Comparison of ENCODE assay signal across 8 cellular contexts in the genomic region with DNA sequence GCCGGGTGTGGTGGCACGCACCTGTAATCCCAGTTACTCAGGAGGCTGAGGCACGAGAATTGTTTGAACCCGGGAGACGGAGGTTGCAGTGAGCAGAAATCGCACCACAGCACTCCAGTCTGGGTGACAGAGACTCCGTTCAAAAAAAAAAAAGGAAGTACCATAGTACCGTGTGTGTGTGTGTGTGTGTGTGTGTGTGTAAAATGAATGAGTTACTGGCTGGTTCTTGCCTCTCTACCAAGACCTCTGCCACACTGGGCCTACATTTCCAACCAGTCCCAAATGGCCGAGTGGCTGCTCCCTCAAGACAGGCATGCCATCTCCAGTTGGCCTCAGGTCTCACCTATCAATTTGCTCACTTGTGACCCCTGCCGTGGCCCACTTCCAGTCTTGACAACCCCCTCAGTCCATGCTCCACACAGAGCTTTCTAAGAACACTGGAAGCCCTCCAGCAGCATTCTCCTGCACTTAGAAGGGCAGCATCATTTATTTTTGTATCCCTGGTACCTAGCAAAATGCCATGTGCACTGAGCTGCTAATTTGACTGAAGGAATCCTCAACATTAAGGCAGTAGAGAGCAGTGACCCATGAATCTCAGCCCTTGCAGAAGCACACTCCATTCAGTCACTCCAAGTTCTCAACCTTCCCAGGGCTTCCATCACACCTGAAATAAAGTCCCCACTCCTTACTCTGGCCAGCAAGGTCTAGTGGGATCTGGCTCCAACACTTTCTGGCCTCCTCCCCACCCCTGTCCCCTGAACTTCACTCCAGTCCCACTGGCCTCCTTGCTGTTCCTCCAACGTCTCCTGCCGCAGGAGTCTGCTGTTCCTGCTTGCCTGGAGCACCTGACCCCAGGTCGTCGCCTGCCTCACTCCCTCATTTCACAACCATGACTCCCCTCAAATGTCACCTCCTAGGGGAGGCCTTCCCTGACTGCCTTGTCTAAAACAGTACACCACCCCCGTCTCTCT. TPM values are rescaled to one million over a fixed set of nuclear protein-coding genes. Genes with fewer than 3 reads are reported as not detected.
DNase-seq lines count a peak whose midpoint lies in the region; ATAC-seq and TF ChIP-seq lines count a peak whose summit lies in the region.

No MANE protein-coding gene starts in this region.

- CTCF ChIA-PET in Calu3 (lab: Charles Lee), result interaction anchor here (0.6 to 0.9 kb wide), 3 partner anchors 37 to 474 kb away, joined by 3 to 9 read pairs (median 4); no protein-coding TSS in a partner anchor

- WGBS in prostate gland, result 81% methylated on average over 15 of the region's 15 CpGs

- H3K36me3 ChIP-seq in OCI-LY1 (ENCODE audit: insufficient read depth, low read length), result peaks cover 35% of the 10 kb centered on the region; the same call in 1 of the 2 replicates
- H3K36me3 ChIP-seq in prostate gland, result peaks cover 0 to 6% of the 10 kb centered on the region in 2 donors

- peaks cover 85% of the 10 kb centered on the region for H3K4me1 Mint-ChIP-seq in Calu3 (ENCODE audit: low read depth, unreplicated experiment)

- no peak overlapping the region for H2AFZ ChIP-seq in OCI-LY1 (ENCODE audit: low read length)

- H3K4me1 ChIP-seq in OCI-LY1 (ENCODE audit: insufficient read depth, low read length, severe bottlenecking) (peaks cover 30% of the 10 kb centered on the region), prostate gland (replicated peaks) (peaks cover 42% of the 10 kb centered on the region)

- TF ChIP-seq CTCF in Calu3 (IDR thresholded peaks at IDR 0.05; ENCODE audit: unreplicated experiment) (no peak), OCI-LY1 (IDR thresholded peaks at IDR 0.05; ENCODE audit: low read length) (no peak), coronary artery (IDR thresholded peaks at IDR 0.05) (no peak), prostate gland (IDR thresholded peaks at IDR 0.05) (no peak)

- peaks cover 95% of the 10 kb centered on the region for H3K36me3 Mint-ChIP-seq in Calu3 (ENCODE audit: insufficient read depth, unreplicated experiment)

- H3K79me2 ChIP-seq in OCI-LY1 (ENCODE audit: insufficient read depth, low read length), result no peaks in the 10 kb centered on the region

- no peak for ATAC-seq in GM19397 (IDR thresholded peaks at IDR 0.05; ENCODE audit: unreplicated experiment)

- H3K9me3 Mint-ChIP-seq in Calu3 (ENCODE audit: low read depth, unreplicated experiment), result no peaks in the 10 kb centered on the region

- no peak overlapping the region for H3K4me2 ChIP-seq in OCI-LY1 (ENCODE audit: low read length)

- H3K9me3 ChIP-seq in OCI-LY1 (ENCODE audit: low read length) (no peaks in the 10 kb centered on the region), prostate gland (no peaks in the 10 kb centered on the region)

- H3K4me3 ChIP-seq in OCI-LY1 (ENCODE audit: low read depth, low read length, poor library complexity, severe bottlenecking), result no peak overlapping the region
- H3K4me3 ChIP-seq in coronary artery, result no peak overlapping the region
- H3K4me3 ChIP-seq in prostate gland, result no peak overlapping the region

- H3K9me2 ChIP-seq in OCI-LY1 (ENCODE audit: low read depth, low read length), result no peaks in the 10 kb centered on the region

- no TSS peak for BruUV-seq in Calu3 (replicated peaks; lab: Mats Ljungman, UMichigan)

- no peaks in the 10 kb centered on the region for H3F3A ChIP-seq in OCI-LY1 (ENCODE audit: insufficient read depth, low read length)

- no peaks in the 10 kb centered on the region for H3K27me3 ChIP-seq in OCI-LY1 (ENCODE audit: insufficient read depth, low read length)
- H3K27me3 ChIP-seq in prostate gland (replicated peaks; ENCODE audit: insufficient read depth), result no peaks in the 10 kb centered on the region

- intact Hi-C loops in Calu3 (cut with micrococcal nuclease; ENCODE audit: unreplicated experiment), result no loop called here
- intact Hi-C loops in prostate gland (cut with DNase I), result no loop called here

- no peaks in the 10 kb centered on the region for H4K20me1 ChIP-seq in OCI-LY1 (ENCODE audit: insufficient read depth, low read length)

- no peak for DNase-seq in Calu3
- DNase-seq in coronary artery (ENCODE audit: low spot score), result no peak
- DNase-seq in prostate gland (ENCODE audit: low spot score), result no peak
- no peak for DNase-seq in effector CD4-positive, alpha-beta T cell
- DNase-seq in DMS153 treated with DMSO at 0.1 percent for 48 hours (lab: John Stamatoyannopoulos, UW; ENCODE audit: unreplicated experiment), result no peak
- DNase-seq in NCI-H1092 treated with DMSO at 0.1 percent for 48 hours (lab: John Stamatoyannopoulos, UW), result no peak

- no peak overlapping the region for H3K9ac ChIP-seq in OCI-LY1 (ENCODE audit: low read length)

- H3K27ac Mint-ChIP-seq in Calu3 (ENCODE audit: unreplicated experiment), result peak overlapping the region; percentile 27

- H3K27ac ChIP-seq in OCI-LY1 (ENCODE audit: low read depth, low read length, poor library complexity, severe bottlenecking) (peak overlapping the region; percentile 70), coronary artery (peak overlapping the region; percentile 94 to 98), prostate gland (peak overlapping the region; percentile 40 to 91)

- no peak for TF ChIP-seq POLR2A in prostate gland (IDR thresholded peaks at IDR 0.05)

- H3K27me3 Mint-ChIP-seq in Calu3 (ENCODE audit: unreplicated experiment), result no peaks in the 10 kb centered on the region

- no peak overlapping the region for H3K4me3 Mint-ChIP-seq in Calu3 (ENCODE audit: low read depth, unreplicated experiment)

RNA-seq across cellular contexts. Expression of a gene that starts 29.9 kb away (rescaled TPM):
- not detected in 2 replicates for total RNA-seq in Calu3 (2022)
- total RNA-seq in prostate gland, result 1 to 10 TPM in 1 of 2 donors, under 1 TPM in 1; 0.41 to 3.6 TPM

RNA-seq across cellular contexts. Expression of a gene that starts 55.1 kb away (rescaled TPM):
- total RNA-seq in Calu3 (2022), result 290 and 321 TPM in 2 replicates
- total RNA-seq in prostate gland, result 100 to 1,000 TPM; 127 to 155 TPM
